ENCODE assay signal across 25 cellular contexts in genomic region chr11:70651036-70651435, GRCh38.
"Had no signal": no experiment of that assay in that cellular context is flagged by ENCODE, and none has a peak within 500 bp of the region (broad histone marks: within the 10 kb centered on the region; RNA-seq: fewer than 3 reads in every experiment).

No MANE protein-coding gene starts in this region.

- H3K4me3 ChIP-seq: MG63 had no signal

- DNase-seq: NCI-H1092, NCI-H1092 treated with DMSO at 0.1 percent for 48 hours, NCI-H1105, NCI-H1105 treated with DMSO at 0.1 percent for 48 hours, NCI-H1417 treated with DMSO at 0.1 percent for 48 hours, NCI-H1436, NCI-H1436 treated with DMSO at 0.1 percent for 48 hours, NCI-H1694, NCI-H1694 treated with DMSO at 0.1 percent for 48 hours, NCI-H187, NCI-H187 treated with DMSO at 0.1 percent for 48 hours, NCI-H1930, NCI-H2029, NCI-H2029 treated with DMSO at 0.1 percent for 48 hours, NCI-H2081, NCI-H2081 treated with DMSO at 0.1 percent for 48 hours, NCI-H2107, NCI-H2171, NCI-H2171 treated with DMSO at 0.1 percent for 48 hours, NCI-H2227 treated with DMSO at 0.1 percent for 48 hours, NCI-H446, NCI-H446 treated with DMSO at 0.1 percent for 48 hours, NCI-H510A had no signal

- H3K36me3 ChIP-seq: MG63 had no signal

- H3K27me3 ChIP-seq: MG63 had no signal

- H3K27ac ChIP-seq: KMS-11 had no signal

- H3K4me2 ChIP-seq: KMS-11 had no signal

- H3K9me3 ChIP-seq: MG63 had no signal
